Comparison of ENCODE assay signal across 1 cellular context in the genomic region with DNA sequence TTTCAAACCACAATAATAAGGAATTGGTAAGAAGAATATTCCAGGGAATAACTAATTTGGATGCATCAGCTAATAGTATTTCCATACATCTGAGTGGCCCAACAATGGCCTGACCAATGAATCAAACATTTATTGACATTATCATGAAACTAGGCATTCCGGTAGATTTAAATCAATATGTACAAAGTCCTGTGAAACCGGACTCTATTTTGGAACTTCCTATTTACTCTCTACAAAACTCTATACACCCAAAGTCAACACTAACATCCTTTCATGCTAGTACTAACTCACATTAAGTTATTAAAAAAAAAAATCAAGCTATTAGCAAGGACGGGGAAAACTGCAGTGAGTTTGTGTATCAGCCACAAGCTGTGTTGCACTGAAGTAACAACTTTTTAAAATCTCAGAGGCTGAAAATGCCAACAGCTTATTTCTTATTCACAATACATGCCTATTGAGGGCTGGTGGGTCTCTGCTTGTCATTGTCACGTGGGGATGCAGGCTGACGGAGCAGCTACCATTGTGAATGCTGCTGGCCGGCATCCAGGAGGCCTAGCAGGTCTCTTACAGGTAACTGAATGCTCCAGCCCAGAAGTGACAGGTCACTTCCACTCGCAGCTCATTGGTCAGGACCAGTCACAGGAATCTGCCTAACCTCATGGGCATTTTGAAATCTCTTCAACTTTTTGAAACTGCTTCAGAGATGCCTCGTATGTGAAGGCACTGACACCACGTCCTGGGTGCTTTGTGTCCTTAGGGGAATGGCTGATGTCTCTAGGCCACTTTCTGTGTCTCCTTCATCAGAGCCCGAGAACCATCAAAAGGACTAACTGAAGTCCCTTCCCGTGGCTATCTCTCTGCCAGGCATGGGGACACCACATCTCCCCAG.
TF ChIP-seq lines count a peak whose summit lies in the region.

No MANE protein-coding gene starts in this region.

TF ChIP-seq in HCT116, 20 proteins besides CTCF, POLR2A, EP300 and RAD21 (continued from another document):
- TF ChIP-seq, protein P1, sequence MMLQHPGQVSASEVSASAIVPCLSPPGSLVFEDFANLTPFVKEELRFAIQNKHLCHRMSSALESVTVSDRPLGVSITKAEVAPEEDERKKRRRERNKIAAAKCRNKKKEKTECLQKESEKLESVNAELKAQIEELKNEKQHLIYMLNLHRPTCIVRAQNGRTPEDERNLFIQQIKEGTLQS (IDR thresholded peaks at IDR 0.05) = no peak
